Comparison of ENCODE assay signal across 15 cellular contexts in the genomic region with DNA sequence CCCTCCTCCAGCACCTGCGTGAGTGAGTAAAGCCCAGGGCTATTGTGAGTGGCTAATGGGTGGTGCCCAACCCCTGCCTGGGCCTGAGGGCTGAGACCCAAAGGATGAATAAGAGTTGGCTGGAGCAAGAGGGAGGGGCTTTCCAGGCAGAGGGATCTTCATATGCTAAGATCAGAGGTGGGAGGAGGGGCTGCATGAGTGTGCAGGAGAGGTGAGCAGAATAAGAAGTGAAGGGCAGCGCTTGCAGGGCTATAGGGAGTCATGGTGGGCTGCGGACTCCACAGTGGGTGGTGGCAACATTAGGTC.
"Had no signal": no experiment of that assay in that cellular context is flagged by ENCODE, and none has a peak within 500 bp of the region (broad histone marks: within the 10 kb centered on the region; RNA-seq: fewer than 3 reads in every experiment).

No MANE protein-coding gene starts in this region.

- H3K27ac ChIP-seq: brain microvascular endothelial cell, psoas muscle had no signal

- ATAC-seq: activated CD4-positive, CD25-positive, alpha-beta regulatory T cell treated with anti-CD3 and anti-CD28 coated beads, Interleukin-2, amount 50 U/mL, for 24 hours; left colon; natural killer cell; psoas muscle had no signal

- H3K4me3 ChIP-seq: psoas muscle had no signal

- H3K36me3 ChIP-seq: brain microvascular endothelial cell had no signal

- H3K4me1 ChIP-seq: psoas muscle had no signal

- DNase-seq: activated CD4-positive, alpha-beta T cell treated with anti-CD3 and anti-CD28 coated beads, Interleukin-2, amount 50 U/mL, for 4 hours; activated effector memory CD4-positive, alpha-beta T cell treated with Interleukin-2 at 50 U/mL for 16 hours; activated T-cell treated with anti-CD3 and anti-CD28 coated beads, Interleukin-2, amount 50 U/mL, for 1 hour; brain microvascular endothelial cell; cerebellar nuclear complex; natural killer cell; stimulated activated CD4-positive, alpha-beta T cell treated with anti-CD3 and anti-CD28 coated beads, Interleukin-4, amount 100 ng/mL, for 1 hour; stimulated activated CD8-positive, alpha-beta memory T cell treated with anti-CD3 and anti-CD28 coated beads, Interleukin-4, amount 100 ng/mL, for 48 hours had no signal

- H3K4me3 Mint-ChIP-seq: activated naive CD8-positive, alpha-beta T cell; dendritic cell treated with granulocyte-macrophage colony-stimulating factor and Interleukin-4, amounts not matched to agents 40 ng/mL and 50 ng/mL, for 4 days; natural killer cell; stimulated activated naive CD8-positive, alpha-beta T cell treated with anti-CD3 and anti-CD28 coated beads, Interleukin-15, Interleukin-2, amounts not matched to agents 100 ng/mL and 50 ng/mL, for 24 hours; T-helper 2 cell treated with Interferon-gamma antibody and Interleukin-4, amounts not matched to agents 5 μg/mL and 100 μg/mL, for 36 hours had no signal

- H3K36me3 Mint-ChIP-seq: activated naive CD8-positive, alpha-beta T cell; natural killer cell had no signal

- H3K9me3 ChIP-seq: psoas muscle had no signal

- H3K9me3 Mint-ChIP-seq: dendritic cell treated with granulocyte-macrophage colony-stimulating factor and Interleukin-4, amounts not matched to agents 40 ng/mL and 50 ng/mL, for 4 days; natural killer cell; stimulated activated naive CD8-positive, alpha-beta T cell treated with anti-CD3 and anti-CD28 coated beads, Interleukin-15, Interleukin-2, amounts not matched to agents 100 ng/mL and 50 ng/mL, for 24 hours; T-helper 2 cell treated with Interferon-gamma antibody and Interleukin-4, amounts not matched to agents 5 μg/mL and 100 μg/mL, for 36 hours had no signal

- H3K27ac Mint-ChIP-seq: activated naive CD8-positive, alpha-beta T cell; dendritic cell treated with granulocyte-macrophage colony-stimulating factor and Interleukin-4, amounts not matched to agents 40 ng/mL and 50 ng/mL, for 4 days; natural killer cell; stimulated activated naive CD8-positive, alpha-beta T cell treated with anti-CD3 and anti-CD28 coated beads, Interleukin-15, Interleukin-2, amounts not matched to agents 100 ng/mL and 50 ng/mL, for 24 hours; T-helper 2 cell treated with Interferon-gamma antibody and Interleukin-4, amounts not matched to agents 5 μg/mL and 100 μg/mL, for 36 hours had no signal
